Comparison of ENCODE assay signal across 1 cellular context in the genomic region with DNA sequence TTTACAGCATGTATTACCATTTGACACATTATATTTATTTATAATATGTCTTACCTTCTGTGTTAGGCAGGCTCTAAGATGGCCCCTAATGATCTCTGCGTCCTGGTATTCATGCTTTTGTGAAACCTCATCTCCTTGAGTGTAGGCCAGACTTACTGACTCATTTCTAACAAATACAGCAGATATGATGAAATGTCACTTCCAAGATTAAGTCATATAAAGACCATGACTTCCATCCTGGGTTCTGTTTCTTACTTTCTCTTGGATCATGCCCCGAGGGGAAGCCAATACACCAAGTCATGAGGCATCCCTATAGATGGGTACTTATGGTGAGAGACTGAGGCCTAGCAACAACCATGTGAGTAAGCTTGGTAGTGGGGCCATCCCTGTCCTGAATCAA.
TF ChIP-seq lines count a peak whose summit lies in the region.

No MANE protein-coding gene starts in this region.

TF ChIP-seq in SK-N-SH treated with all-trans-retinoic acid at 6 μM for 48 hours, 23 proteins besides CTCF, POLR2A, EP300 and RAD21 (continued from another document):
- TF ChIP-seq TSHZ2 (CRISPR knock-in tag; IDR thresholded peaks at IDR 0.05) (no peak), TCF4 (CRISPR knock-in tag; IDR thresholded peaks at IDR 0.05; ENCODE audit: borderline replicate concordance) (no peak), CSRNP3 (CRISPR knock-in tag; IDR thresholded peaks at IDR 0.05) (no peak), TOX (CRISPR knock-in tag; IDR thresholded peaks at IDR 0.05; ENCODE audit: borderline replicate concordance) (no peak), ZC3H10 (CRISPR knock-in tag; IDR thresholded peaks at IDR 0.05) (no peak), ZFP3 (CRISPR knock-in tag; IDR thresholded peaks at IDR 0.05) (no peak), ARNTL (CRISPR knock-in tag; IDR thresholded peaks at IDR 0.05; ENCODE audit: borderline replicate concordance, low read depth) (no peak)
- TF ChIP-seq, protein P1, sequence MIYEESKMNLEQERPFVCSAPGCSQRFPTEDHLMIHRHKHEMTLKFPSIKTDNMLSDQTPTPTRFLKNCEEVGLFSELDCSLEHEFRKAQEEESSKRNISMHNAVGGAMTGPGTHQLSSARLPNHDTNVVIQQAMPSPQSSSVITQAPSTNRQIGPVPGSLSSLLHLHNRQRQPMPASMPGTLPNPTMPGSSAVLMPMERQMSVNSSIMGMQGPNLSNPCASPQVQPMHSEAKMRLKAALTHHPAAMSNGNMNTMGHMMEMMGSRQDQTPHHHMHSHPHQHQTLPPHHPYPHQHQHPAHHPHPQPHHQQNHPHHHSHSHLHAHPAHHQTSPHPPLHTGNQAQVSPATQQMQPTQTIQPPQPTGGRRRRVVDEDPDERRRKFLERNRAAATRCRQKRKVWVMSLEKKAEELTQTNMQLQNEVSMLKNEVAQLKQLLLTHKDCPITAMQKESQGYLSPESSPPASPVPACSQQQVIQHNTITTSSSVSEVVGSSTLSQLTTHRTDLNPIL (CRISPR knock-in tag; IDR thresholded peaks at IDR 0.05; ENCODE audit: low read depth) = no peak
